8 cellular contexts compared by ENCODE assay signal in the genomic region with DNA sequence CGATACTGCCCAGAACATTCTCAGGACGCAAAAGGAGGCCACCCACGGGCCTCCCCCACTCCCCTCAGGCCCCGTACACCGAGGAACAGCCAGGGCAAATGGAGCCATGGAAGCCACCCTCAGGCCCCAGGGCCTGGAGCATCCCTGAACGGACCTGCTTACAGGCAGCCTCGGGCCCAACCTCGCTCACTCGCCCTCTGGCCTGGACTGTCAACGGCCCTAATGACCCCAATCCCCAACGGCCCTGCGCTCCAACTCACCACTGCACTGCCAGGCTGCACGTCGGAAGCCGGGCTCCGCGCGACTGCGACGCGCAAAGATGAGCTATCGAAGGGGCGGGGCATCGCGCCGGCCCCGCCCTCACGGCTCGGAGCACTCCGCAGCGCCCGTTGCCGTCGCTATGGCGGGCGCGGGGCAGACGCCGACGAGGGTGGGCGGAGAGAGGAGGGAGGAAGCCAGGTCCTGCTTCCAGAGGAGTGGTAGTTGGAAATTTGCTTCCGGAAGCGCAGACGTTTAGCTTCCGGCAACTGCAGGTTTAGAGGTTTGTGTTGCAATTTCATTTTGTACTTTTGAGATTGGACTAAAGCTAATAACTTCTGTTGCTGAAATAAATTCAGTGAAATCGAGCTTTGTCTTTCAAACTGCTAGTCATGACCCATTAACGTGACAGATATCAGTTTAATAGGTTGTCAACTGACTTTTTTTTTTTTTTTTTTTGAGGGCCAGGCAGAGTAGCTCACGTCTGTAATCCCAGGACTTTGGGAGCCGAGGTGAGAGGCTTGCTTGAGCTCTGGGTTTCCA. TPM values are rescaled to one million over a fixed set of nuclear protein-coding genes. Genes with fewer than 3 reads are reported as not detected.
DNase-seq lines count a peak whose midpoint lies in the region; ATAC-seq and TF ChIP-seq lines count a peak whose summit lies in the region.

Gene SKIC8, minus strand, starts transcription at position 308 of the 801 bp plus-strand sequence. CDS start 3,923 bp downstream, outside the sequence.

- peak within 1 kb of the TSS; percentile 44 for H3K27ac ChIP-seq in temporal lobe (ENCODE audit: low read depth, low read length)

- DNase-seq in GM10248 (ENCODE audit: extremely low spot score) (peak; percentile 97), NCI-H1048 (lab: John Stamatoyannopoulos, UW) (peak; percentile 80), glomerular endothelial cell (ENCODE audit: extremely low read depth, low read depth, low spot score) (peak; percentile 42), omental fat pad (ENCODE audit: low spot score) (peak; percentile 63)
- peak; percentile 92 for DNase-seq in activated naive CD4-positive, alpha-beta T cell treated with anti-CD3 and anti-CD28 coated beads, Interleukin-2, amount 50 U/mL, for 16 hours

- CTCF ChIA-PET in GM10248 (lab: Yijun Ruan, JAX), result interaction anchor here (0.9 to 1.8 kb wide), 11 partner anchors 8 to 123 kb away, joined by 3 to 8 read pairs (median 4); partner anchors contain the start of gene DNAJA4

- POLR2A ChIA-PET in GM10248 (lab: Yijun Ruan, JAX), result interaction anchor here (0.6 to 0.7 kb wide), 3 partner anchors 12 to 894 kb away, joined by 3 read pairs; no protein-coding TSS in a partner anchor

- ATAC-seq in HG02588 (IDR thresholded peaks at IDR 0.05; ENCODE audit: unreplicated experiment), result peak; percentile 81
- peak; percentile 97 for ATAC-seq in SK-N-SH treated with all-trans-retinoic acid at 6 μM for 48 hours
- ATAC-seq in omental fat pad (ENCODE audit: low FRiP score), result peak; percentile 99

- TF ChIP-seq CTCF in GM10248 (IDR thresholded peaks at IDR 0.05; ENCODE audit: control extremely low read depth, extremely low read depth, low read depth, missing control alignments) (no peak), omental fat pad (IDR thresholded peaks at IDR 0.05) (no peak)

TF ChIP-seq in SK-N-SH treated with all-trans-retinoic acid at 6 μM for 48 hours, 23 proteins besides CTCF, POLR2A, EP300 and RAD21:
- TF ChIP-seq ZFP3 (CRISPR knock-in tag; IDR thresholded peaks at IDR 0.05) (no peak), ZNF8 (CRISPR knock-in tag; IDR thresholded peaks at IDR 0.05) (no peak), ISL1 (CRISPR knock-in tag; IDR thresholded peaks at IDR 0.05) (no peak), ESRRG (CRISPR knock-in tag; IDR thresholded peaks at IDR 0.05) (no peak), ZC3H10 (CRISPR knock-in tag; IDR thresholded peaks at IDR 0.05) (no peak), SNAI2 (CRISPR knock-in tag; IDR thresholded peaks at IDR 0.05) (no peak), ZNF565 (CRISPR knock-in tag; conservative IDR thresholded peaks at IDR 0.05; ENCODE audit: low read depth) (no peak)
- TF ChIP-seq, protein P1, sequence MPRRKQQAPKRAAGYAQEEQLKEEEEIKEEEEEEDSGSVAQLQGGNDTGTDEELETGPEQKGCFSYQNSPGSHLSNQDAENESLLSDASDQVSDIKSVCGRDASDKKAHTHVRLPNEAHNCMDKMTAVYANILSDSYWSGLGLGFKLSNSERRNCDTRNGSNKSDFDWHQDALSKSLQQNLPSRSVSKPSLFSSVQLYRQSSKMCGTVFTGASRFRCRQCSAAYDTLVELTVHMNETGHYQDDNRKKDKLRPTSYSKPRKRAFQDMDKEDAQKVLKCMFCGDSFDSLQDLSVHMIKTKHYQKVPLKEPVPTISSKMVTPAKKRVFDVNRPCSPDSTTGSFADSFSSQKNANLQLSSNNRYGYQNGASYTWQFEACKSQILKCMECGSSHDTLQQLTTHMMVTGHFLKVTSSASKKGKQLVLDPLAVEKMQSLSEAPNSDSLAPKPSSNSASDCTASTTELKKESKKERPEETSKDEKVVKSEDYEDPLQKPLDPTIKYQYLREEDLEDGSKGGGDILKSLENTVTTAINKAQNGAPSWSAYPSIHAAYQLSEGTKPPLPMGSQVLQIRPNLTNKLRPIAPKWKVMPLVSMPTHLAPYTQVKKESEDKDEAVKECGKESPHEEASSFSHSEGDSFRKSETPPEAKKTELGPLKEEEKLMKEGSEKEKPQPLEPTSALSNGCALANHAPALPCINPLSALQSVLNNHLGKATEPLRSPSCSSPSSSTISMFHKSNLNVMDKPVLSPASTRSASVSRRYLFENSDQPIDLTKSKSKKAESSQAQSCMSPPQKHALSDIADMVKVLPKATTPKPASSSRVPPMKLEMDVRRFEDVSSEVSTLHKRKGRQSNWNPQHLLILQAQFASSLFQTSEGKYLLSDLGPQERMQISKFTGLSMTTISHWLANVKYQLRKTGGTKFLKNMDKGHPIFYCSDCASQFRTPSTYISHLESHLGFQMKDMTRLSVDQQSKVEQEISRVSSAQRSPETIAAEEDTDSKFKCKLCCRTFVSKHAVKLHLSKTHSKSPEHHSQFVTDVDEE (CRISPR knock-in tag; IDR thresholded peaks at IDR 0.05), result no peak
- TF ChIP-seq, protein P2, sequence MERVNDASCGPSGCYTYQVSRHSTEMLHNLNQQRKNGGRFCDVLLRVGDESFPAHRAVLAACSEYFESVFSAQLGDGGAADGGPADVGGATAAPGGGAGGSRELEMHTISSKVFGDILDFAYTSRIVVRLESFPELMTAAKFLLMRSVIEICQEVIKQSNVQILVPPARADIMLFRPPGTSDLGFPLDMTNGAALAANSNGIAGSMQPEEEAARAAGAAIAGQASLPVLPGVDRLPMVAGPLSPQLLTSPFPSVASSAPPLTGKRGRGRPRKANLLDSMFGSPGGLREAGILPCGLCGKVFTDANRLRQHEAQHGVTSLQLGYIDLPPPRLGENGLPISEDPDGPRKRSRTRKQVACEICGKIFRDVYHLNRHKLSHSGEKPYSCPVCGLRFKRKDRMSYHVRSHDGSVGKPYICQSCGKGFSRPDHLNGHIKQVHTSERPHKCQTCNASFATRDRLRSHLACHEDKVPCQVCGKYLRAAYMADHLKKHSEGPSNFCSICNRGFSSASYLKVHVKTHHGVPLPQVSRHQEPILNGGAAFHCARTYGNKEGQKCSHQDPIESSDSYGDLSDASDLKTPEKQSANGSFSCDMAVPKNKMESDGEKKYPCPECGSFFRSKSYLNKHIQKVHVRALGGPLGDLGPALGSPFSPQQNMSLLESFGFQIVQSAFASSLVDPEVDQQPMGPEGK (CRISPR knock-in tag; IDR thresholded peaks at IDR 0.05; ENCODE audit: borderline replicate concordance), result no peak

RNA-seq across cellular contexts. Expression of gene SKIC8, which starts in this region (rescaled TPM):
- total RNA-seq in glomerular endothelial cell, result 44.4 and 45.0 TPM in 2 replicates
- 10 to 100 TPM; 40.1 to 72.4 (median 65.4) TPM for total RNA-seq in omental fat pad
- total RNA-seq in temporal lobe, result 39.8 TPM

Comparison
In these comparisons a context has a peak if more than half of its experiments do, and no peak if none do; other contexts are left out.
1. Peak in every context shown above with its lines: DNase-seq, ATAC-seq and H3K27ac ChIP-seq.
2. DNase-seq: peak in every context shown above with its lines; median percentile 97 in GM10248; 92 in activated naive CD4-positive, alpha-beta T cell treated with anti-CD3 and anti-CD28 coated beads, Interleukin-2, amount 50 U/mL, for 16 hours; 80 in NCI-H1048; 63 in omental fat pad; 42 in glomerular endothelial cell.